2 cellular contexts compared by ENCODE assay signal in genomic region chr12:124583854-124584253, GRCh38.
TF ChIP-seq lines count a peak whose summit lies in the region.

No MANE protein-coding gene starts in this region.

TF ChIP-seq in HCT116, 20 proteins besides CTCF, POLR2A, EP300 and RAD21:
- no peak for TF ChIP-seq POLR2AphosphoS5 (IDR thresholded peaks at IDR 0.05; ENCODE audit: low read depth, low read length)
- TF ChIP-seq CBX3 (IDR thresholded peaks at IDR 0.05; ENCODE audit: low read depth) = no peak
- TF ChIP-seq ELF1 (IDR thresholded peaks at IDR 0.05; ENCODE audit: borderline replicate concordance, low read depth) = no peak
- TF ChIP-seq ATF3 (IDR thresholded peaks at IDR 0.05) = no peak
- no peak for TF ChIP-seq EZH2 (IDR thresholded peaks at IDR 0.05)
- no peak for TF ChIP-seq MAX (IDR thresholded peaks at IDR 0.05)
- no peak for TF ChIP-seq ZNF274 (IDR thresholded peaks at IDR 0.05; ENCODE audit: low read depth, low read length)
- no peak for TF ChIP-seq YY1 (IDR thresholded peaks at IDR 0.05; ENCODE audit: extremely low read depth, insufficient replicate concordance, low read depth, low read length)
- TF ChIP-seq REST (IDR thresholded peaks at IDR 0.05; ENCODE audit: low read depth) = no peak

TF ChIP-seq in K562, 482 proteins besides CTCF, POLR2A, EP300 and RAD21 (continues in another document):
- TF ChIP-seq GTF2B (IDR thresholded peaks at IDR 0.05; ENCODE audit: extremely low read depth, insufficient read length) = no peak
- TF ChIP-seq SMARCC2 (IDR thresholded peaks at IDR 0.05; ENCODE audit: low read depth) = no peak
- no peak for TF ChIP-seq NR4A1 (CRISPR knock-in tag; IDR thresholded peaks at IDR 0.05)
- TF ChIP-seq NR4A1 (tag; IDR thresholded peaks at IDR 0.05) = no peak
- no peak for TF ChIP-seq BACH1 (tag; IDR thresholded peaks at IDR 0.05)
- no peak for TF ChIP-seq ZNF197 (CRISPR knock-in tag; IDR thresholded peaks at IDR 0.05; ENCODE audit: low read depth)
- TF ChIP-seq KAT2B (IDR thresholded peaks at IDR 0.05; ENCODE audit: low read depth, low read length) = no peak
- TF ChIP-seq NR3C1 (CRISPR knock-in tag; IDR thresholded peaks at IDR 0.05) = no peak
- no peak for TF ChIP-seq ZBTB2 (IDR thresholded peaks at IDR 0.05)
- no peak for TF ChIP-seq ZNF589 (CRISPR knock-in tag; IDR thresholded peaks at IDR 0.05; ENCODE audit: low read depth)
- 0 out of 4 replicates have a peak, but pooled peaks of 1 of the 2 experiments have one; percentile 19 for TF ChIP-seq SRF (CRISPR knock-in tag; IDR thresholded peaks at IDR 0.05)
- TF ChIP-seq ZSCAN32 (CRISPR knock-in tag; IDR thresholded peaks at IDR 0.05) = no peak
- TF ChIP-seq FOXP4 (CRISPR knock-in tag; IDR thresholded peaks at IDR 0.05; ENCODE audit: borderline replicate concordance) = no peak
- TF ChIP-seq CUX1 (CRISPR knock-in tag; IDR thresholded peaks at IDR 0.05) = no peak
- TF ChIP-seq E2F3 (CRISPR knock-in tag; IDR thresholded peaks at IDR 0.05) = no peak
- no peak for TF ChIP-seq SMAD3 (CRISPR knock-in tag; conservative IDR thresholded peaks at IDR 0.05)
- no peak for TF ChIP-seq TCF7L2 (IDR thresholded peaks at IDR 0.05; ENCODE audit: low read depth, low read length)
- TF ChIP-seq ZHX1 (conservative IDR thresholded peaks at IDR 0.05; ENCODE audit: low read length) = no peak
- TF ChIP-seq ILF3 (IDR thresholded peaks at IDR 0.05; ENCODE audit: borderline replicate concordance) = no peak
- no peak for TF ChIP-seq CEBPZ (IDR thresholded peaks at IDR 0.05; ENCODE audit: borderline replicate concordance, low read depth, low read length)
- no peak for TF ChIP-seq HDAC3 (IDR thresholded peaks at IDR 0.05; ENCODE audit: borderline replicate concordance, partially characterized antibody)
- peak; percentile 68 for TF ChIP-seq FOS (IDR thresholded peaks at IDR 0.05; ENCODE audit: extremely low read depth, insufficient read length)
- TF ChIP-seq CBFB (CRISPR knock-in tag; IDR thresholded peaks at IDR 0.05) = no peak
- no peak for TF ChIP-seq HLTF (IDR thresholded peaks at IDR 0.05)
- TF ChIP-seq SMARCA5 (IDR thresholded peaks at IDR 0.05) = no peak
- TF ChIP-seq CHD4 (IDR thresholded peaks at IDR 0.05; ENCODE audit: insufficient read depth, insufficient replicate concordance, low read depth, low read length, poor library complexity, severe bottlenecking) = no peak
- no peak for TF ChIP-seq ZNF696 (CRISPR knock-in tag; conservative IDR thresholded peaks at IDR 0.05)
- no peak for TF ChIP-seq SIRT6 (IDR thresholded peaks at IDR 0.05; ENCODE audit: low read depth, low read length)
- no peak for TF ChIP-seq ARID3B (CRISPR knock-in tag; IDR thresholded peaks at IDR 0.05; ENCODE audit: borderline replicate concordance)
- TF ChIP-seq CREB3 (tag; conservative IDR thresholded peaks at IDR 0.05; ENCODE audit: low read depth) = no peak
- TF ChIP-seq RAD51 (IDR thresholded peaks at IDR 0.05; ENCODE audit: borderline replicate concordance, low read depth) = peak; percentile 92
- TF ChIP-seq ELK3 (CRISPR knock-in tag; IDR thresholded peaks at IDR 0.05) = no peak
- no peak for TF ChIP-seq SMARCE1 (IDR thresholded peaks at IDR 0.05)
- TF ChIP-seq ARNT (IDR thresholded peaks at IDR 0.05) = no peak
- TF ChIP-seq USF1 (CRISPR knock-in tag; IDR thresholded peaks at IDR 0.05) = peak; percentile 97
- peak; percentile 91 for TF ChIP-seq NFYB (IDR thresholded peaks at IDR 0.05; ENCODE audit: extremely low read depth, insufficient read length)
- no peak for TF ChIP-seq ZNF316 (IDR thresholded peaks at IDR 0.05)
- TF ChIP-seq HCFC1 (IDR thresholded peaks at IDR 0.05; ENCODE audit: low read depth, low read length) = no peak
- TF ChIP-seq LARP7 (IDR thresholded peaks at IDR 0.05) = no peak
- TF ChIP-seq ERF (CRISPR knock-in tag; IDR thresholded peaks at IDR 0.05) = no peak
- TF ChIP-seq HNRNPLL (IDR thresholded peaks at IDR 0.05; ENCODE audit: low read depth, low read length, poor library complexity, severe bottlenecking) = no peak
